Comparison of ENCODE assay signal across 28 cellular contexts in genomic region chr21:29254550-29254949, GRCh38.
"Had no signal": no experiment of that assay in that cellular context is flagged by ENCODE, and none has a peak within 500 bp of the region (broad histone marks: within the 10 kb centered on the region; RNA-seq: fewer than 3 reads in every experiment).

No MANE protein-coding gene starts in this region.

- H3K4me1 ChIP-seq: colonic mucosa, gastrocnemius medialis had no signal

- H3K4me3 ChIP-seq: colonic mucosa, coronary artery, dorsolateral prefrontal cortex, esophagus muscularis mucosa, gastrocnemius medialis, gastroesophageal sphincter, heart left ventricle, heart right ventricle, hepatocyte had no signal

- H3K4me2 ChIP-seq: hepatocyte had no signal

- H3K36me3 ChIP-seq: colonic mucosa, esophagus muscularis mucosa, gastrocnemius medialis, gastroesophageal sphincter, heart left ventricle, heart right ventricle had no signal

- H2AFZ ChIP-seq: hepatocyte had no signal

- H3K27ac ChIP-seq: colonic mucosa, coronary artery, dorsolateral prefrontal cortex, epithelial cell of prostate, esophagus muscularis mucosa, foreskin keratinocyte, gastrocnemius medialis, gastroesophageal sphincter, heart left ventricle, heart right ventricle, hepatocyte had no signal

- ATAC-seq: effector memory CD8-positive, alpha-beta T cell; esophagus mucosa; foreskin keratinocyte; gastrocnemius medialis; gastroesophageal sphincter; heart left ventricle; heart right ventricle had no signal

- H3K79me2 ChIP-seq: hepatocyte had no signal

- H3K27me3 ChIP-seq: colonic mucosa, esophagus muscularis mucosa, foreskin keratinocyte, gastrocnemius medialis, gastroesophageal sphincter, heart left ventricle, heart right ventricle, hepatocyte had no signal

- H3K9me3 ChIP-seq: colonic mucosa had no signal

- FAIRE-seq: colon, endometrium, endothelial cell of umbilical vein, frontal cortex had no signal

- DNase-seq: colonic mucosa; cortex of kidney; dermis blood vessel endothelial cell; dorsolateral prefrontal cortex; effector CD4-positive, alpha-beta T cell; effector CD8-positive, alpha-beta T cell; effector memory CD4-positive, alpha-beta T cell; effector memory CD8-positive, alpha-beta T cell; endodermal cell; erythroblast; foreskin fibroblast; foreskin keratinocyte; foreskin melanocyte; gastrocnemius medialis; glutamatergic neuron; head of caudate nucleus; heart left ventricle; heart right ventricle had no signal
